8 cellular contexts compared by ENCODE assay signal in the genomic region with DNA sequence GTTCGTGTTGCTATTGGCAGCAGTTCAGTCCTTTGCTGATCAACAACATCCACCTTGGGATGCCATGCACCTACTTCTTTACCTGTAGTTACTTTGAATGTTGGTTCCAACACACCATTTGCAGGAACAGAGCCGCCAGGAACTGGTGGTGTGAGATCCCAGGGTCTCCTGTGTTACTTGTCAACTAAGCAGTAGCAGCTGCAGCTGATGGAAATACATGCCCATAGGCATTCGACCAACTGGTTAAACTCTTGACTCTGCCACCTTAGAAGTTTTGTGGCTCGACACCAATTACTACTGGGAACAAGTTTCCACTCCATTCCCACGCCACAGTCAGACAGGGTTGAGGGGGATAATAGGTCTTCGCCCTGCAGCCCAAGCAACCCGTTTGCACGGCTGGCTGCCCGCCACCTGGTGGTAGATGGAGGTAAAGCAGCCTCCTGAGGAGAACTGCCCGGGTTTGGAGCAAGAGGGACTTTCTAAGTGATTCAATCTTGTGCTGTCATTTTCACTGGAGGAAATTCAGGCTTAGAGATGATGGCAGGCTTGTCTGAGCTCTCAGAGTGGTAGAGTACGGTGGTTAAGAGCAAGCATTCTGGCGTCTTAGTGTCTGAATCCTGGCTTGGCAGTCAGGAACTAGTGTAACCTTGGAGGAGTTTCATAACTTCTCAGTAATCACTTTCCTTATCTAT.
A peak's percentile ranks its signal among the peaks of the same experiment; 100 is the strongest.
DNase-seq lines count a peak whose midpoint lies in the region; ATAC-seq lines count a peak whose summit lies in the region.

No MANE protein-coding gene starts in this region.

- peak; percentile 68 for ATAC-seq in HG03571 (IDR thresholded peaks at IDR 0.05; ENCODE audit: unreplicated experiment)

- DNase-seq in CD1c-positive myeloid dendritic cell (ENCODE audit: extremely low spot score) (peak; percentile 76), GM19238 (ENCODE audit: insufficient read length, low spot score) (peak; percentile 37), RPMI7951 (ENCODE audit: low read depth) (peak; percentile 53), fibroblast of the conjunctiva (ENCODE audit: low read depth) (peak; percentile 18), nucleus accumbens (lab: John Stamatoyannopoulos, UW) (peak in 52 of 56 donors; percentile 14 to 86 (median 60)), superior temporal gyrus (ENCODE audit: extremely low spot score) (peak; percentile 89)
- DNase-seq in activated T-helper 9 cell treated with anti-CD3 and anti-CD28 coated beads, Interleukin-2, amount 50 U/mL, for 16 hours (ENCODE audit: low read depth), result peak; percentile 75

Comparison
In these comparisons a context has a peak if more than half of its experiments do, and no peak if none do; other contexts are left out.
1. Peak in every context shown above with its lines: DNase-seq and ATAC-seq.
2. DNase-seq: peak in every context shown above with its lines; median percentile 89 in superior temporal gyrus; 76 in CD1c-positive myeloid dendritic cell; 75 in activated T-helper 9 cell treated with anti-CD3 and anti-CD28 coated beads, Interleukin-2, amount 50 U/mL, for 16 hours; 60 in nucleus accumbens; 53 in RPMI7951; 37 in GM19238; 18 in fibroblast of the conjunctiva.